Comparison of ENCODE assay signal across 6 cellular contexts in genomic region chr5:95360667-95361066, GRCh38. TPM values are rescaled to one million over a fixed set of nuclear protein-coding genes. Genes with fewer than 3 reads are reported as not detected.
"Had no signal": no experiment of that assay in that cellular context is flagged by ENCODE, and none has a peak within 500 bp of the region (broad histone marks: within the 10 kb centered on the region; RNA-seq: fewer than 3 reads in every experiment).

No MANE protein-coding gene starts in this region.

RNA-seq across cellular contexts. Expression of gene FAM81B, which starts 30.5 kb away (rescaled TPM):
- total RNA-seq: GM23248, GM23338, H1, H7, H9, HFFc6 had no signal
- polyA plus RNA-seq: GM23248, H1 had no signal
